Comparison of ENCODE assay signal across 10 cellular contexts in genomic region chr2:42794271-42795046, GRCh38. TPM values are rescaled to one million over a fixed set of nuclear protein-coding genes. Genes with fewer than 3 reads are reported as not detected.
A peak's percentile ranks its signal among the peaks of the same experiment; 100 is the strongest.
DNase-seq lines count a peak whose midpoint lies in the region; ATAC-seq and TF ChIP-seq lines count a peak whose summit lies in the region.
"Had no signal": no experiment of that assay in that cellular context is flagged by ENCODE, and none has a peak within 500 bp of the region (broad histone marks: within the 10 kb centered on the region; RNA-seq: fewer than 3 reads in every experiment).

No MANE protein-coding gene starts in this region.

- DNase-seq in T47D (ENCODE audit: low read depth in 1 of 2, low spot score in 1 of 2) (peak; percentile 44 to 70), mammary epithelial cell (no peak), ascending aorta (ENCODE audit: low spot score in 2 of 2) (no peak), aorta (no peak), D341Med (ENCODE audit: low spot score) (no peak), left colon (no peak)
- no peak for DNase-seq in activated CD4-positive, CD25-positive, alpha-beta regulatory T cell treated with anti-CD3 and anti-CD28 coated beads, Interleukin-2, amount 50 U/mL, for 72 hours

- H3K9me3 ChIP-seq in mammary epithelial cell (replicated peaks; ENCODE audit: insufficient read depth, low read length) (no peaks in the 10 kb centered on the region), ascending aorta (no peaks in the 10 kb centered on the region), liver (ENCODE audit: control insufficient read depth in 4 of 4, low read length in 3 of 4) (no peaks in the 10 kb centered on the region), aorta (ENCODE audit: control insufficient read depth, low read length) (no peaks in the 10 kb centered on the region)

- ATAC-seq in aorta (ENCODE audit: low FRiP score): no peak
- no peak for ATAC-seq in left colon

- CTCF ChIA-PET in mammary epithelial cell (lab: Charles Lee; ENCODE audit: low non-redundant PET): no interaction called here

- H3K4me2 ChIP-seq in mammary epithelial cell (ENCODE audit: insufficient read depth, low read depth, low read length): no peak overlapping the region

- H3K79me2 ChIP-seq in mammary epithelial cell (ENCODE audit: insufficient read depth, low read length): no peaks in the 10 kb centered on the region

- H3K9ac ChIP-seq in mammary epithelial cell (ENCODE audit: insufficient read depth, low read length): no peak overlapping the region
- peak overlapping the region; percentile 72 to 90 for H3K9ac ChIP-seq in liver (ENCODE audit: low read depth in 1 of 2, low read length in 2 of 2)

- H3K4me3 ChIP-seq in mammary epithelial cell (replicated peaks in 1 of 3; ENCODE audit: insufficient read depth in 1 of 3, low read depth in 2 of 3, low read length in 3 of 3) (no peak overlapping the region), ascending aorta (peak overlapping the region in 1 of 2 donors; percentile 81), liver (ENCODE audit: low read depth in 1 of 3, low read length in 3 of 3) (peak overlapping the region; percentile 63 to 90 (median 83)), aorta (ENCODE audit: low read length in 2 of 2) (no peak overlapping the region)
- H3K4me3 ChIP-seq: SJSA1 had no signal

- H3K27ac ChIP-seq in mammary epithelial cell (ENCODE audit: insufficient read depth, low read depth, low read length): no peak overlapping the region
- peak overlapping the region; percentile 91 to 97 for H3K27ac ChIP-seq in ascending aorta
- peak overlapping the region; percentile 95 to 97 for H3K27ac ChIP-seq in liver (ENCODE audit: low read depth in 1 of 2, low read length in 2 of 2)
- peak overlapping the region; percentile 75 to 87 for H3K27ac ChIP-seq in aorta (ENCODE audit: low read depth in 1 of 2, low read length in 2 of 2)
- H3K27ac ChIP-seq: SJSA1 had no signal

- BruUV-seq in mammary epithelial cell (replicated peaks; lab: Mats Ljungman, UMichigan): no TSS peak

- no peak overlapping the region for H2AFZ ChIP-seq in mammary epithelial cell (ENCODE audit: low read depth, low read length)

- H3K36me3 ChIP-seq in mammary epithelial cell (ENCODE audit: insufficient read depth, low read length) (no peaks in the 10 kb centered on the region), ascending aorta (no peaks in the 10 kb centered on the region), liver (ENCODE audit: control insufficient read depth in 4 of 4, insufficient read depth in 3 of 4, low read depth in 1 of 4, low read length in 3 of 4) (peaks cover 0 to 5% (median 0%) of the 10 kb centered on the region in 4 donors), aorta (ENCODE audit: control insufficient read depth in 1 of 2, insufficient read depth in 2 of 2, low read length in 1 of 2) (no peaks in the 10 kb centered on the region)
- H3K36me3 ChIP-seq: SJSA1 had no signal

- WGBS in mammary epithelial cell (ENCODE audit: low coverage, missing lambda C conversion rate): 87% methylated on average over 8 of the region's 8 CpGs
- 28% methylated on average over 8 of the region's 8 CpGs for WGBS in liver
- 33 to 37% methylated on average over 8 of the region's 8 CpGs for WGBS in aorta, 2 donors

- intact Hi-C loops in mammary epithelial cell (cut with micrococcal nuclease): no loop called here
- intact Hi-C loops in ascending aorta (cut with DNase I): loop anchor here (10.0 kb wide), 1 partner anchor 230 kb away; the partner anchor contains the start of gene MTA3
- intact Hi-C loops in aorta (cut with DNase I): no loop called here
- intact Hi-C loops in left colon (cut with DNase I, micrococcal nuclease): no loop called here

- TF ChIP-seq RAD21 in liver (IDR thresholded peaks at IDR 0.05): peak; percentile 37 to 73

- no peak for TF ChIP-seq CTCF in mammary epithelial cell (conservative IDR thresholded peaks at IDR 0.05 in 1 of 2, IDR thresholded peaks at IDR 0.05 in 1 of 2; ENCODE audit: extremely low read depth in 1 of 2, insufficient read depth in 1 of 2, low read depth in 1 of 2, low read length in 2 of 2)
- peak in 2 of 3 experiments; percentile 19 to 30 for TF ChIP-seq CTCF in ascending aorta (IDR thresholded peaks at IDR 0.05)
- peak; percentile 47 for TF ChIP-seq CTCF in liver (IDR thresholded peaks at IDR 0.05; ENCODE audit: low read depth, low read length, missing input control)

- H3K27me3 ChIP-seq in mammary epithelial cell (ENCODE audit: insufficient read depth, low read length) (peaks cover 3% of the 10 kb centered on the region), ascending aorta (no peaks in the 10 kb centered on the region), liver (ENCODE audit: control insufficient read depth in 4 of 4, insufficient read depth in 4 of 4, low read length in 3 of 4) (no peaks in the 10 kb centered on the region), aorta (ENCODE audit: control insufficient read depth in 1 of 2, insufficient read depth in 2 of 2, low read length in 1 of 2) (no peaks in the 10 kb centered on the region)

- in situ Hi-C loops in T47D (cut with HindIII; ENCODE audit: low pct_unique_long_range_greater_than_20kb, low sequenced_read_pairs): no loop called here
- in situ Hi-C loops in mammary epithelial cell (cut with MboI; ENCODE audit: low sequenced_read_pairs in 2 of 2): no loop called here

- dilution Hi-C loops in mammary epithelial cell (cut with HindIII; ENCODE audit: low sequenced_read_pairs): no loop called here

- H3K4me1 ChIP-seq in mammary epithelial cell (ENCODE audit: insufficient read depth, low read length) (peaks cover 18% of the 10 kb centered on the region), ascending aorta (peaks cover 5 to 30% of the 10 kb centered on the region in 2 donors), liver (ENCODE audit: control insufficient read depth in 4 of 4, insufficient read depth in 4 of 4, low read length in 3 of 4) (peaks cover 9 to 38% (median 26%) of the 10 kb centered on the region in 4 donors), aorta (ENCODE audit: control insufficient read depth in 1 of 2, insufficient read depth in 2 of 2, low read length in 2 of 2) (no peaks in the 10 kb centered on the region)

- no peaks in the 10 kb centered on the region for H4K20me1 ChIP-seq in mammary epithelial cell (ENCODE audit: insufficient read depth, low read length)

TF ChIP-seq in liver, 16 proteins besides CTCF, POLR2A, EP300 and RAD21 (continues in another document):
- TF ChIP-seq YY1 (IDR thresholded peaks at IDR 0.05) (peak; percentile 70), EGR1 (IDR thresholded peaks at IDR 0.05; ENCODE audit: low read depth in 2 of 2) (no peak), JUND (IDR thresholded peaks at IDR 0.05) (no peak), FOXA1 (IDR thresholded peaks at IDR 0.05) (no peak), HNF4A (conservative IDR thresholded peaks at IDR 0.05) (peak; percentile 42 to 60), RXRA (IDR thresholded peaks at IDR 0.05) (peak; percentile 29 to 57), SP1 (IDR thresholded peaks at IDR 0.05) (peak; percentile 39)
- TF ChIP-seq, protein P1, sequence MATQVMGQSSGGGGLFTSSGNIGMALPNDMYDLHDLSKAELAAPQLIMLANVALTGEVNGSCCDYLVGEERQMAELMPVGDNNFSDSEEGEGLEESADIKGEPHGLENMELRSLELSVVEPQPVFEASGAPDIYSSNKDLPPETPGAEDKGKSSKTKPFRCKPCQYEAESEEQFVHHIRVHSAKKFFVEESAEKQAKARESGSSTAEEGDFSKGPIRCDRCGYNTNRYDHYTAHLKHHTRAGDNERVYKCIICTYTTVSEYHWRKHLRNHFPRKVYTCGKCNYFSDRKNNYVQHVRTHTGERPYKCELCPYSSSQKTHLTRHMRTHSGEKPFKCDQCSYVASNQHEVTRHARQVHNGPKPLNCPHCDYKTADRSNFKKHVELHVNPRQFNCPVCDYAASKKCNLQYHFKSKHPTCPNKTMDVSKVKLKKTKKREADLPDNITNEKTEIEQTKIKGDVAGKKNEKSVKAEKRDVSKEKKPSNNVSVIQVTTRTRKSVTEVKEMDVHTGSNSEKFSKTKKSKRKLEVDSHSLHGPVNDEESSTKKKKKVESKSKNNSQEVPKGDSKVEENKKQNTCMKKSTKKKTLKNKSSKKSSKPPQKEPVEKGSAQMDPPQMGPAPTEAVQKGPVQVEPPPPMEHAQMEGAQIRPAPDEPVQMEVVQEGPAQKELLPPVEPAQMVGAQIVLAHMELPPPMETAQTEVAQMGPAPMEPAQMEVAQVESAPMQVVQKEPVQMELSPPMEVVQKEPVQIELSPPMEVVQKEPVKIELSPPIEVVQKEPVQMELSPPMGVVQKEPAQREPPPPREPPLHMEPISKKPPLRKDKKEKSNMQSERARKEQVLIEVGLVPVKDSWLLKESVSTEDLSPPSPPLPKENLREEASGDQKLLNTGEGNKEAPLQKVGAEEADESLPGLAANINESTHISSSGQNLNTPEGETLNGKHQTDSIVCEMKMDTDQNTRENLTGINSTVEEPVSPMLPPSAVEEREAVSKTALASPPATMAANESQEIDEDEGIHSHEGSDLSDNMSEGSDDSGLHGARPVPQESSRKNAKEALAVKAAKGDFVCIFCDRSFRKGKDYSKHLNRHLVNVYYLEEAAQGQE (IDR thresholded peaks at IDR 0.05): peak; percentile 77

RNA-seq across cellular contexts. Expression of gene HAAO, which starts 2.1 kb away (rescaled TPM):
- total RNA-seq in mammary epithelial cell (under 1 TPM in 1 of 2 donors, not detected in 1; 0.67 TPM), ascending aorta (7.2 TPM), liver (100 to 1,000 TPM in 1 of 2 donors, 10 to 100 TPM in 1; 17.4 to 126 TPM), aorta (10 to 100 TPM; 22.0 to 29.1 TPM), left colon (10 to 100 TPM; 18.9 to 19.2 TPM)
- polyA plus RNA-seq in mammary epithelial cell (not detected), liver (100 to 1,000 TPM; 134 to 140 TPM), aorta (10 to 100 TPM; 33.4 to 54.5 TPM)
- not detected for polyA minus RNA-seq in mammary epithelial cell
- total RNA-seq: dermis microvascular lymphatic vessel endothelial cell, SJSA1 had no signal

RNA-seq across cellular contexts. Expression of gene OXER1, which starts 30.5 kb away (rescaled TPM):
- total RNA-seq in mammary epithelial cell (under 1 TPM in 1 of 2 donors, not detected in 1; 0.17 TPM), ascending aorta (0.32 TPM), liver (1 to 10 TPM; 2.2 to 5.9 TPM), aorta (1 to 10 TPM; 2.2 to 4.2 TPM), left colon (1 to 10 TPM; 2.9 to 4.1 TPM)
- polyA plus RNA-seq in mammary epithelial cell (not detected), liver (1 to 10 TPM; 7.5 to 8.1 TPM), aorta (1 to 10 TPM; 3.0 to 6.2 TPM)
- polyA minus RNA-seq in mammary epithelial cell: not detected
- total RNA-seq: dermis microvascular lymphatic vessel endothelial cell, SJSA1 had no signal

Comparison
In these comparisons a context has a peak if more than half of its experiments do, and no peak if none do; other contexts are left out.
1. DNase-seq: peak in T47D (2 of 2); none in mammary epithelial cell (single experiment), ascending aorta (0 of 2), aorta (0 of 2), D341Med (single experiment), activated CD4-positive, CD25-positive, alpha-beta regulatory T cell treated with anti-CD3 and anti-CD28 coated beads, Interleukin-2, amount 50 U/mL, for 72 hours (single experiment) and left colon (0 of 2).
2. H3K4me3 ChIP-seq: peak in liver (3 of 3); none in mammary epithelial cell (0 of 3) and aorta (0 of 2).
3. CTCF ChIP-seq: peak in ascending aorta (2 of 3) and liver (single experiment); none in mammary epithelial cell (0 of 2).